Comparison of ENCODE assay signal across 12 cellular contexts in genomic region chr17:69574257-69575197, GRCh38.
DNase-seq lines count a peak whose midpoint lies in the region; ATAC-seq and TF ChIP-seq lines count a peak whose summit lies in the region.
"Had no signal": no experiment of that assay in that cellular context is flagged by ENCODE, and none has a peak within 500 bp of the region (broad histone marks: within the 10 kb centered on the region; RNA-seq: fewer than 3 reads in every experiment).

No MANE protein-coding gene starts in this region.

- H3K36me3 ChIP-seq in MG63 (peaks cover 2% of the 10 kb centered on the region; the same call in 1 of the 2 replicates), endodermal cell (ENCODE audit: control insufficient read depth, insufficient read depth, low read length) (no peaks in the 10 kb centered on the region), neural progenitor cell (no peaks in the 10 kb centered on the region), vagina (no peaks in the 10 kb centered on the region)

- H3K4me2 ChIP-seq in neural progenitor cell: peak overlapping the region; percentile 49

- no peaks in the 10 kb centered on the region for H3K9me3 Mint-ChIP-seq in endodermal cell
- H3K9me3 Mint-ChIP-seq in neural progenitor cell: peaks cover 7% of the 10 kb centered on the region
- H3K9me3 Mint-ChIP-seq: activated naive CD4-positive, alpha-beta T cell treated with anti-CD3 and anti-CD28 coated beads for 36 hours; CD14-positive monocyte; effector memory CD8-positive, alpha-beta T cell had no signal

- no peaks in the 10 kb centered on the region for H3K27me3 ChIP-seq in MG63
- H3K27me3 ChIP-seq in endodermal cell (ENCODE audit: control insufficient read depth, insufficient read depth, low read length, poor library complexity, severe bottlenecking): no peaks in the 10 kb centered on the region
- no peaks in the 10 kb centered on the region for H3K27me3 ChIP-seq in neural progenitor cell
- H3K27me3 ChIP-seq in vagina: no peaks in the 10 kb centered on the region

- H3K36me3 Mint-ChIP-seq in endodermal cell (ENCODE audit: low read depth) (no peaks in the 10 kb centered on the region), neural progenitor cell (no peaks in the 10 kb centered on the region)
- H3K36me3 Mint-ChIP-seq: CD14-positive monocyte had no signal

- peaks cover 8% of the 10 kb centered on the region for H3F3A ChIP-seq in neural progenitor cell (ENCODE audit: low read depth)

- H3K27me3 Mint-ChIP-seq in endodermal cell (ENCODE audit: insufficient read depth): no peaks in the 10 kb centered on the region
- peaks cover 2% of the 10 kb centered on the region for H3K27me3 Mint-ChIP-seq in neural progenitor cell (ENCODE audit: insufficient read depth, low read depth)

- CTCF ChIA-PET in AG04449 (lab: Yijun Ruan, JAX): interaction anchor here (1.2 to 2.2 kb wide), 3 partner anchors 32 to 568 kb away, joined by 6 to 10 read pairs (median 7); no protein-coding TSS in a partner anchor

- intact Hi-C loops in vagina (cut with DNase I): no loop called here

- H3K4me3 Mint-ChIP-seq in endodermal cell (no peak overlapping the region), neural progenitor cell (no peak overlapping the region)
- H3K4me3 Mint-ChIP-seq: activated naive CD4-positive, alpha-beta T cell treated with anti-CD3 and anti-CD28 coated beads for 36 hours; CD14-positive monocyte; effector memory CD8-positive, alpha-beta T cell had no signal

- H3K27ac Mint-ChIP-seq in endodermal cell (no peak overlapping the region), neural progenitor cell (peak overlapping the region; percentile 86)
- H3K27ac Mint-ChIP-seq: activated naive CD4-positive, alpha-beta T cell treated with anti-CD3 and anti-CD28 coated beads for 36 hours; CD14-positive monocyte; effector memory CD8-positive, alpha-beta T cell had no signal

- no peaks in the 10 kb centered on the region for H3K79me2 ChIP-seq in neural progenitor cell (ENCODE audit: low read depth)

- no peaks in the 10 kb centered on the region for H3K9me3 ChIP-seq in MG63
- no peaks in the 10 kb centered on the region for H3K9me3 ChIP-seq in endodermal cell (ENCODE audit: control insufficient read depth, low read length)
- no peaks in the 10 kb centered on the region for H3K9me3 ChIP-seq in neural progenitor cell (ENCODE audit: low read depth)
- H3K9me3 ChIP-seq in vagina: no peaks in the 10 kb centered on the region

- H2AFZ ChIP-seq in neural progenitor cell (replicated peaks): peak overlapping the region; percentile 83

- no peak overlapping the region for H3K4me3 ChIP-seq in AG04449 (ENCODE audit: low read depth, low read length)
- H3K4me3 ChIP-seq in MG63: no peak overlapping the region
- no peak overlapping the region for H3K4me3 ChIP-seq in endodermal cell (ENCODE audit: low read length)
- no peak overlapping the region for H3K4me3 ChIP-seq in neural progenitor cell
- no peak overlapping the region for H3K4me3 ChIP-seq in vagina

- no peaks in the 10 kb centered on the region for H4K20me1 ChIP-seq in neural progenitor cell (ENCODE audit: low read depth)

- POLR2A ChIA-PET in AG04449 (lab: Yijun Ruan, JAX): no interaction called here

- TF ChIP-seq CTCF in AG04449 (IDR thresholded peaks at IDR 0.05; ENCODE audit: insufficient read depth, low read length, missing control alignments) (no peak), endodermal cell (conservative IDR thresholded peaks at IDR 0.05) (no peak), neural progenitor cell (IDR thresholded peaks at IDR 0.05) (no peak), vagina (IDR thresholded peaks at IDR 0.05) (no peak)

- H3K4me1 ChIP-seq in endodermal cell (ENCODE audit: control insufficient read depth, insufficient read depth, low read length) (no peaks in the 10 kb centered on the region), neural progenitor cell (peaks cover 24% of the 10 kb centered on the region), vagina (peaks cover 7% of the 10 kb centered on the region)

- no peak overlapping the region for H3K9ac ChIP-seq in endodermal cell (ENCODE audit: extremely low read depth, low read length, poor library complexity, severe bottlenecking)
- no peak overlapping the region for H3K9ac ChIP-seq in neural progenitor cell

- ATAC-seq in GM18520 (IDR thresholded peaks at IDR 0.05; ENCODE audit: unreplicated experiment): no peak
- ATAC-seq: effector memory CD8-positive, alpha-beta T cell had no signal

- DNase-seq in AG04449 (ENCODE audit: low read depth, low spot score) (peak; percentile 50), MG63 (peak; percentile 47), endodermal cell (no peak), neural progenitor cell (ENCODE audit: low spot score) (peak; percentile 22), vagina (ENCODE audit: extremely low spot score in 2 of 2) (no peak), NCI-H524 treated with DMSO at 0.1 percent for 48 hours (lab: John Stamatoyannopoulos, UW) (no peak)
- no peak for DNase-seq in activated CD8-positive, alpha-beta memory T cell treated with anti-CD3 and anti-CD28 coated beads, Interleukin-2, amount 50 U/mL, for 48 hours
- DNase-seq: activated CD4-positive, alpha-beta T cell treated with anti-CD3 and anti-CD28 coated beads for 1 hour; activated naive CD4-positive, alpha-beta T cell treated with anti-CD3 and anti-CD28 coated beads for 36 hours; effector memory CD8-positive, alpha-beta T cell had no signal

- H3K27ac ChIP-seq in endodermal cell (ENCODE audit: low read depth, low read length) (peak overlapping the region; percentile 1), neural progenitor cell (no peak overlapping the region), vagina (no peak overlapping the region)

- H3K4me1 Mint-ChIP-seq in endodermal cell (peaks cover 2% of the 10 kb centered on the region), neural progenitor cell (peaks cover 31% of the 10 kb centered on the region)

- WGBS in endodermal cell (ENCODE audit: insufficient coverage in 1 of 2, insufficient read length in 1 of 2), 2 experiments: 73 to 82% methylated on average over 6 to 10 of the region's 10 CpGs

- TF ChIP-seq POLR2A in vagina (IDR thresholded peaks at IDR 0.05): no peak

Comparison
In these comparisons a context has a peak if more than half of its experiments do, and no peak if none do; other contexts are left out.
1. DNase-seq: peak in AG04449 (single experiment), MG63 (single experiment) and neural progenitor cell (single experiment); none in endodermal cell (single experiment), activated CD8-positive, alpha-beta memory T cell treated with anti-CD3 and anti-CD28 coated beads, Interleukin-2, amount 50 U/mL, for 48 hours (single experiment), vagina (0 of 2) and NCI-H524 treated with DMSO at 0.1 percent for 48 hours (single experiment).